Comparison of ENCODE assay signal across 9 cellular contexts in genomic region chr16:85821441-85821901, GRCh38. TPM values are rescaled to one million over a fixed set of nuclear protein-coding genes. Genes with fewer than 3 reads are reported as not detected.
DNase-seq lines count a peak whose midpoint lies in the region; ATAC-seq, FAIRE-seq and TF ChIP-seq lines count a peak whose summit lies in the region.
"Had no signal": no experiment of that assay in that cellular context is flagged by ENCODE, and none has a peak within 500 bp of the region (broad histone marks: within the 10 kb centered on the region; RNA-seq: fewer than 3 reads in every experiment).

No MANE protein-coding gene starts in this region.

- no peaks in the 10 kb centered on the region for H3K27me3 ChIP-seq in liver (ENCODE audit: control insufficient read depth in 4 of 4, insufficient read depth in 4 of 4, low read length in 3 of 4)

- CTCF ChIA-PET in A549 (lab: Yijun Ruan, JAX) = interaction anchor here (0.6 to 7.7 kb wide), 90 partner anchors 9 to 1302 kb away, joined by 3 to 405 read pairs (median 4); partner anchors contain the start of genes FOXF1 and IRF8

- DNase-seq in A549 (ENCODE audit: low read depth in 1 of 2, low spot score in 1 of 2) (peak; percentile 76 to 92), GM18507 (ENCODE audit: extremely low spot score, insufficient read length, low read depth) (peak; percentile 90), NCI-H524 (lab: John Stamatoyannopoulos, UW) (peak; percentile 55 to 84), choroid plexus epithelial cell (ENCODE audit: low read depth) (peak; percentile 81)
- peak; percentile 94 for DNase-seq in activated CD4-positive, alpha-beta T cell treated with anti-CD3 and anti-CD28 coated beads, Interleukin-2, amount 10 ng/mL, durations not matched to agents 24 days and 14 days
- DNase-seq in stimulated activated CD4-positive, alpha-beta T cell treated with anti-CD3 and anti-CD28 coated beads, Interleukin-4, amount 100 ng/mL, for 4 hours = peak; percentile 70 to 82

- no peak overlapping the region for H3K27ac ChIP-seq in A549
- no peak overlapping the region for H3K27ac ChIP-seq in liver (ENCODE audit: low read depth in 1 of 2, low read length in 2 of 2)
- H3K27ac ChIP-seq: skin epidermis had no signal

- H3K4me3 ChIP-seq in A549 (no peak overlapping the region), choroid plexus epithelial cell (ENCODE audit: low read depth, low read length) (no peak overlapping the region), liver (ENCODE audit: low read depth in 1 of 3, low read length in 3 of 3) (no peak overlapping the region)
- H3K4me3 ChIP-seq: skin epidermis had no signal

- FAIRE-seq in A549 (lab: Jason Lieb, UNC) (no peak), GM18507 (lab: Jason Lieb, UNC) (peak; percentile 83)

- POLR2A ChIA-PET in A549 (lab: Yijun Ruan, JAX) = interaction anchor here (1.0 kb wide), 1 partner anchor 195 kb away, joined by 5 read pairs; no protein-coding TSS in a partner anchor

- H3K27me3 Mint-ChIP-seq in activated CD4-positive, alpha-beta T cell treated with anti-CD3 and anti-CD28 coated beads, Interleukin-2, amount 10 ng/mL, durations not matched to agents 24 days and 14 days = peaks cover 5% of the 10 kb centered on the region

- TF ChIP-seq RAD21 in A549 (conservative IDR thresholded peaks at IDR 0.05 in 1 of 2, IDR thresholded peaks at IDR 0.05 in 1 of 2) = peak; percentile 98 to 99
- TF ChIP-seq RAD21 in liver (IDR thresholded peaks at IDR 0.05) = peak; percentile 100

- H3K4me1 ChIP-seq in A549 = no peaks in the 10 kb centered on the region
- peaks cover 0 to 7% (median 4%) of the 10 kb centered on the region in 4 donors for H3K4me1 ChIP-seq in liver (ENCODE audit: control insufficient read depth in 4 of 4, insufficient read depth in 4 of 4, low read length in 3 of 4)

- no peaks in the 10 kb centered on the region for H3K9me3 Mint-ChIP-seq in activated CD4-positive, alpha-beta T cell treated with anti-CD3 and anti-CD28 coated beads, Interleukin-2, amount 10 ng/mL, durations not matched to agents 24 days and 14 days

- no peaks in the 10 kb centered on the region for H3K36me3 Mint-ChIP-seq in activated CD4-positive, alpha-beta T cell treated with anti-CD3 and anti-CD28 coated beads, Interleukin-2, amount 10 ng/mL, durations not matched to agents 24 days and 14 days (ENCODE audit: low read depth)

- WGBS in A549 (ENCODE audit: missing lambda C conversion rate) = 2% methylated on average over 20 of the region's 20 CpGs
- 2% methylated on average over 20 of the region's 20 CpGs for WGBS in liver

- no peak overlapping the region for H3K9ac ChIP-seq in liver (ENCODE audit: low read depth in 1 of 2, low read length in 2 of 2)

- no peaks in the 10 kb centered on the region for H3K36me3 ChIP-seq in liver (ENCODE audit: control insufficient read depth in 4 of 4, insufficient read depth in 3 of 4, low read depth in 1 of 4, low read length in 3 of 4)

- ATAC-seq in A549 (peak; percentile 87 to 92), HG03378 (IDR thresholded peaks at IDR 0.05; ENCODE audit: unreplicated experiment) (peak; percentile 71)

- peak overlapping the region; percentile 35 for H3K4me2 ChIP-seq in A549

- intact Hi-C loops in activated CD4-positive, alpha-beta T cell treated with anti-CD3 and anti-CD28 coated beads, Interleukin-2, amount 10 ng/mL, durations not matched to agents 24 days and 14 days (cut with micrococcal nuclease) = loop anchor here (1.0 to 2.0 kb wide), 4 partner anchors 73 to 195 kb away; partner anchors contain the start of gene IRF8

- peak; percentile 94 for TF ChIP-seq CTCF in A549 (IDR thresholded peaks at IDR 0.05)
- TF ChIP-seq CTCF in choroid plexus epithelial cell (conservative IDR thresholded peaks at IDR 0.05; ENCODE audit: low read depth, low read length) = peak; percentile 91
- peak; percentile 98 for TF ChIP-seq CTCF in liver (IDR thresholded peaks at IDR 0.05; ENCODE audit: low read depth, low read length, missing input control)

- no peak for TF ChIP-seq EP300 in A549 (IDR thresholded peaks at IDR 0.05)

- H3K4me3 Mint-ChIP-seq in activated CD4-positive, alpha-beta T cell treated with anti-CD3 and anti-CD28 coated beads, Interleukin-2, amount 10 ng/mL, durations not matched to agents 24 days and 14 days = no peak overlapping the region

- peaks cover 7% of the 10 kb centered on the region for H3K4me1 Mint-ChIP-seq in activated CD4-positive, alpha-beta T cell treated with anti-CD3 and anti-CD28 coated beads, Interleukin-2, amount 10 ng/mL, durations not matched to agents 24 days and 14 days

- TF ChIP-seq POLR2A in A549 (IDR thresholded peaks at IDR 0.05; ENCODE audit: low read length) = no peak

- no peak overlapping the region for H3K27ac Mint-ChIP-seq in activated CD4-positive, alpha-beta T cell treated with anti-CD3 and anti-CD28 coated beads, Interleukin-2, amount 10 ng/mL, durations not matched to agents 24 days and 14 days

- H3K9me3 ChIP-seq in A549 (0 out of 3 replicates have a peak, but pooled peaks cover 2% of the 10 kb centered on the region), liver (ENCODE audit: control insufficient read depth in 4 of 4, low read length in 3 of 4) (no peaks in the 10 kb centered on the region)

TF ChIP-seq in A549, 52 proteins besides CTCF, POLR2A, EP300 and RAD21:
- TF ChIP-seq SMC3 (IDR thresholded peaks at IDR 0.05) = peak; percentile 100
- TF ChIP-seq MAZ (IDR thresholded peaks at IDR 0.05; ENCODE audit: borderline replicate concordance, low read depth, low read length) = no peak

TF ChIP-seq in liver, 16 proteins besides CTCF, POLR2A, EP300 and RAD21:
- TF ChIP-seq NR2F2 (IDR thresholded peaks at IDR 0.05) (peak; percentile 29), MAX (IDR thresholded peaks at IDR 0.05) (no peak), RXRA (IDR thresholded peaks at IDR 0.05) (peak; percentile 50 to 73), HNF4A (conservative IDR thresholded peaks at IDR 0.05) (peak; percentile 44 to 55), GABPA (IDR thresholded peaks at IDR 0.05 in 1 of 2, conservative IDR thresholded peaks at IDR 0.05 in 1 of 2) (no peak)
TF ChIP-seq in liver: peak in this region for 3.

RNA-seq across cellular contexts. Expression of gene COX4I1, which starts 22.0 kb away (rescaled TPM):
- polyA plus RNA-seq in A549 (2011; rRNA removed) (854 and 929 TPM in 2 replicates), A549 (2017; fragmentation: RNase III; extraction: RNeasy Plus Mini Kit Qiagen cat#74134 plus additional on column Dnase treatment) (767 to 790 TPM (median 783 TPM) in 3 replicates), liver (100 to 1,000 TPM; 466 to 576 TPM)
- polyA plus RNA-seq in A549 (2012; cell fraction: cytosol; rRNA removed) = 1,454 and 1,868 TPM in 2 replicates
- 788 and 816 TPM in 2 replicates for polyA plus RNA-seq in A549 (2012; cell fraction: nucleus; rRNA removed)
- 305 and 406 TPM in 2 replicates for polyA minus RNA-seq in A549 (2011; rRNA and poly(A)+ RNA removed)
- 555 and 569 TPM in 2 replicates for total RNA-seq in activated CD4-positive, alpha-beta T cell treated with anti-CD3 and anti-CD28 coated beads, Interleukin-2, amount 10 ng/mL, durations not matched to agents 24 days and 14 days
- 100 to 1,000 TPM; 186 to 195 TPM for total RNA-seq in liver

RNA-seq across cellular contexts. Expression of gene EMC8, which starts 22.1 kb away (rescaled TPM):
- polyA plus RNA-seq in A549 (2011; rRNA removed) = 43.0 and 47.3 TPM in 2 replicates
- polyA plus RNA-seq in A549 (2012; cell fraction: cytosol; rRNA removed) = 83.5 and 95.6 TPM in 2 replicates
- 74.5 and 79.6 TPM in 2 replicates for polyA plus RNA-seq in A549 (2012; cell fraction: nucleus; rRNA removed)
- polyA plus RNA-seq in A549 (2017; fragmentation: RNase III; extraction: RNeasy Plus Mini Kit Qiagen cat#74134 plus additional on column Dnase treatment) = 53.0 to 59.0 TPM (median 53.2 TPM) in 3 replicates
- polyA minus RNA-seq in A549 (2011; rRNA and poly(A)+ RNA removed) = 58.0 and 75.9 TPM in 2 replicates
- 49.1 and 57.1 TPM in 2 replicates for total RNA-seq in activated CD4-positive, alpha-beta T cell treated with anti-CD3 and anti-CD28 coated beads, Interleukin-2, amount 10 ng/mL, durations not matched to agents 24 days and 14 days
- 10 to 100 TPM; 12.0 to 12.4 TPM for total RNA-seq in liver
- 10 to 100 TPM; 12.1 to 12.4 TPM for polyA plus RNA-seq in liver
